ENCODE assay signal across 13 cellular contexts in the genomic region with DNA sequence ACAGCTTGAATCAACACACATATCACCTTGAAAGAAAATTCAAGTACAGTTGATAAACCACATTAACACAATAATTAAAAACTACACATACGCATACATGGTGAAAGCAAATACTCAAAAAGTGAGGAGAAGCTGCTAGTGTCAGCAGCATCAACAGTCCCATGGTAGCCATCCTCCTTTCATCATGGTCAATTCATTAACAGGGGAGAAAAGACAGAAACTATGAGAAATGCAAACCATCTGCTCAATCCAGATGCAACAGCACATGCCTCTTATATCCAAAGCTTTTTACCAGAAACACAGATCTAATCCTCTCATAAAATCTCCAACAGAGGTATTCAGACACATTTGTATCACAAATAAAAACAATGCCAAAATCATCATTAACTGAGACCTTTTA.
A peak's percentile ranks its signal among the peaks of the same experiment; 100 is the strongest.
DNase-seq lines count a peak whose midpoint lies in the region; ATAC-seq lines count a peak whose summit lies in the region.
"Had no signal": no experiment of that assay in that cellular context is flagged by ENCODE, and none has a peak within 500 bp of the region (broad histone marks: within the 10 kb centered on the region; RNA-seq: fewer than 3 reads in every experiment).

No MANE protein-coding gene starts in this region.

- CTCF ChIA-PET in T-cell (lab: Charles Lee) = no interaction called here
- CTCF ChIA-PET in activated naive CD4-positive, alpha-beta T cell treated with anti-CD3 and anti-CD28 coated beads for 36 hours (lab: Charles Lee) = no interaction called here

- no peaks in the 10 kb centered on the region for H3K9me3 Mint-ChIP-seq in activated T-cell treated with anti-CD3 and anti-CD28 coated beads, Interleukin-2, amount 50 U/mL, for 4 hours
- no peaks in the 10 kb centered on the region for H3K9me3 Mint-ChIP-seq in T-cell
- no peaks in the 10 kb centered on the region for H3K9me3 Mint-ChIP-seq in stimulated activated naive CD8-positive, alpha-beta T cell treated with anti-CD3 and anti-CD28 coated beads, Interleukin-15, amount 100 ng/mL, for 72 hours
- no peaks in the 10 kb centered on the region for H3K9me3 Mint-ChIP-seq in activated naive CD4-positive, alpha-beta T cell treated with anti-CD3 and anti-CD28 coated beads for 36 hours

- H3K27ac Mint-ChIP-seq in T-cell = no peak overlapping the region
- H3K27ac Mint-ChIP-seq in stimulated activated naive CD8-positive, alpha-beta T cell treated with anti-CD3 and anti-CD28 coated beads, Interleukin-15, amount 100 ng/mL, for 72 hours = no peak overlapping the region
- H3K27ac Mint-ChIP-seq in activated naive CD4-positive, alpha-beta T cell treated with anti-CD3 and anti-CD28 coated beads for 36 hours = no peak overlapping the region

- peak overlapping the region; percentile 51 for H3K4me3 Mint-ChIP-seq in activated T-cell treated with anti-CD3 and anti-CD28 coated beads, Interleukin-2, amount 50 U/mL, for 4 hours
- peak overlapping the region in 2 of 3 donors; percentile 8 to 18 for H3K4me3 Mint-ChIP-seq in T-cell
- peak overlapping the region; percentile 17 to 59 for H3K4me3 Mint-ChIP-seq in stimulated activated naive CD8-positive, alpha-beta T cell treated with anti-CD3 and anti-CD28 coated beads, Interleukin-15, amount 100 ng/mL, for 72 hours
- no peak overlapping the region for H3K4me3 Mint-ChIP-seq in activated naive CD4-positive, alpha-beta T cell treated with anti-CD3 and anti-CD28 coated beads for 36 hours

- H3K27me3 Mint-ChIP-seq in activated T-cell treated with anti-CD3 and anti-CD28 coated beads, Interleukin-2, amount 50 U/mL, for 4 hours (ENCODE audit: low read depth) = peaks cover 7% of the 10 kb centered on the region
- no peaks in the 10 kb centered on the region for H3K27me3 Mint-ChIP-seq in T-cell
- H3K27me3 Mint-ChIP-seq in stimulated activated naive CD8-positive, alpha-beta T cell treated with anti-CD3 and anti-CD28 coated beads, Interleukin-15, amount 100 ng/mL, for 72 hours = no peaks in the 10 kb centered on the region
- H3K27me3 Mint-ChIP-seq in activated naive CD4-positive, alpha-beta T cell treated with anti-CD3 and anti-CD28 coated beads for 36 hours (ENCODE audit: low read depth) = peaks cover 2% of the 10 kb centered on the region

- DNase-seq in activated T-cell treated with anti-CD3 and anti-CD28 coated beads, Interleukin-2, amount 50 U/mL, for 4 hours = no peak
- no peak for DNase-seq in activated T-cell treated with anti-CD3 and anti-CD28 coated beads, Interleukin-2, amount 50 U/mL, for 48 hours
- DNase-seq in T-cell = no peak
- peak; percentile 68 for DNase-seq in fibroblast of peridontal ligament (ENCODE audit: extremely low read depth)
- no peak for DNase-seq in stimulated activated naive CD8-positive, alpha-beta T cell treated with anti-CD3 and anti-CD28 coated beads, Interleukin-15, amount 100 ng/mL, for 72 hours
- DNase-seq in HPDE6-E6E7 (ENCODE audit: extremely low spot score) = no peak
- no peak for DNase-seq in activated naive CD4-positive, alpha-beta T cell treated with anti-CD3 and anti-CD28 coated beads for 36 hours
- DNase-seq: activated CD4-positive, alpha-beta T cell treated with anti-CD3 and anti-CD28 coated beads, Interleukin-2, amount 50 U/mL, for 4 hours; aorta; H7; NCI-H526; uterus had no signal

- no peak for ATAC-seq in activated T-cell treated with anti-CD3 and anti-CD28 coated beads, Interleukin-2, amount 50 U/mL, for 4 hours
- ATAC-seq in T-cell (replicated peaks in 1 of 4) (no peak), HG03135 (IDR thresholded peaks at IDR 0.05; ENCODE audit: unreplicated experiment) (no peak)
- ATAC-seq in stimulated activated naive CD8-positive, alpha-beta T cell treated with anti-CD3 and anti-CD28 coated beads, Interleukin-15, amount 100 ng/mL, for 72 hours = no peak

- no peaks in the 10 kb centered on the region for H3K36me3 Mint-ChIP-seq in activated T-cell treated with anti-CD3 and anti-CD28 coated beads, Interleukin-2, amount 50 U/mL, for 4 hours (ENCODE audit: insufficient read depth)
- no peaks in the 10 kb centered on the region for H3K36me3 Mint-ChIP-seq in T-cell
- no peaks in the 10 kb centered on the region for H3K36me3 Mint-ChIP-seq in activated naive CD4-positive, alpha-beta T cell treated with anti-CD3 and anti-CD28 coated beads for 36 hours (ENCODE audit: low read depth)

- POLR2A ChIA-PET in T-cell (lab: Charles Lee) = interaction anchor here in 1 of 2 donors (0.6 kb wide), 1 partner anchor 61 kb away, joined by 3 read pairs; no protein-coding TSS in a partner anchor

- H3K4me1 Mint-ChIP-seq in activated T-cell treated with anti-CD3 and anti-CD28 coated beads, Interleukin-2, amount 50 U/mL, for 4 hours (ENCODE audit: low read depth) = peaks cover 17% of the 10 kb centered on the region
- peaks cover 0 to 14% (median 6%) of the 10 kb centered on the region in 3 donors for H3K4me1 Mint-ChIP-seq in T-cell
- peaks cover 30% of the 10 kb centered on the region for H3K4me1 Mint-ChIP-seq in stimulated activated naive CD8-positive, alpha-beta T cell treated with anti-CD3 and anti-CD28 coated beads, Interleukin-15, amount 100 ng/mL, for 72 hours
- H3K4me1 Mint-ChIP-seq in activated naive CD4-positive, alpha-beta T cell treated with anti-CD3 and anti-CD28 coated beads for 36 hours (ENCODE audit: low read depth) = peaks cover 21% of the 10 kb centered on the region

- intact Hi-C loops in activated naive CD4-positive, alpha-beta T cell treated with anti-CD3 and anti-CD28 coated beads for 36 hours (cut with micrococcal nuclease) = no loop called here
